Comparison of ENCODE assay signal across 19 cellular contexts in the genomic region with DNA sequence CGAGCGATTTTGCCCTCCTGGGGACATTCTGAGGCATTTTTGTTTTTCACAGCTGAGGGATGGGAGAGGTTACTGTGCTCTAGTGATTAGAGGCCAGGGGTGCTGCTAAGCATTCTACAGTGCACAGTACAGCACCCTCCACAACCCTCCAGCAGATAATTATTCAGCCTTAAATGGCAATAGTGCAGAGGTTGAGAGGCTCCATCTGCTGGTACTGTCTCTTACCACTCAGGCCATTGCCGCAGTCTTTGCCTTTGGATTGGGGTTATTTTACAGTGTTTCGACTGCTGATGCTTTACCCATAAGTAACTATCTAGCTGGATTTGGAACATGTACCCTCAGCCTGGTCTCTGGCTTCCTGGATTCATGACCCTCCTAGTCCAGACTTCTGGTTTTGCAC.
DNase-seq lines count a peak whose midpoint lies in the region; ATAC-seq and TF ChIP-seq lines count a peak whose summit lies in the region.
"Had no signal": no experiment of that assay in that cellular context is flagged by ENCODE, and none has a peak within 500 bp of the region (broad histone marks: within the 10 kb centered on the region; RNA-seq: fewer than 3 reads in every experiment).

No MANE protein-coding gene starts in this region.

- peaks cover 7% of the 10 kb centered on the region; the same call in 1 of the 2 replicates for H3K4me1 Mint-ChIP-seq in WTC11

- no peak overlapping the region for H2BK5ac ChIP-seq in mesendoderm (ENCODE audit: low read length)

- peak; percentile 85 for ATAC-seq in WTC11
- ATAC-seq in HG02610 (IDR thresholded peaks at IDR 0.05; ENCODE audit: unreplicated experiment) = no peak
- ATAC-seq: CD8-positive, alpha-beta T cell; left ventricle myocardium superior had no signal

- no peak overlapping the region for H3K23ac ChIP-seq in mesendoderm (ENCODE audit: low read length)

- DNase-seq in ELF-1 (ENCODE audit: low read depth, low spot score) (peak; percentile 28), M059J (ENCODE audit: low read depth) (peak; percentile 17), WTC11 (ENCODE audit: low spot score) (peak; percentile 16), mesendoderm (peak; percentile 39), GM13976 (ENCODE audit: low spot score) (no peak), NCI-H1417 treated with DMSO at 0.1 percent for 48 hours (lab: John Stamatoyannopoulos, UW) (no peak)
- DNase-seq: activated CD4-positive, alpha-beta T cell treated with anti-CD3 and anti-CD28 coated beads, Interleukin-2, amount 50 U/mL, for 48 hours; CD8-positive, alpha-beta T cell; esophagus squamous epithelium; left ventricle myocardium superior; NCI-H1048; NCI-H226; T1000; uterus had no signal

- H3K4me3 ChIP-seq in mesendoderm (ENCODE audit: low read length) = no peak overlapping the region
- H3K4me3 ChIP-seq: coronary artery, esophagus squamous epithelium, hepatocyte, uterus had no signal

- H3K79me1 ChIP-seq in mesendoderm (ENCODE audit: low read length) = no peaks in the 10 kb centered on the region

- H3K27ac Mint-ChIP-seq in WTC11 = no peak overlapping the region
- H3K27ac Mint-ChIP-seq: activated T-helper 1 cell treated with anti-CD3 and anti-CD28 coated beads, Interleukin-12 subunit alpha, Interleukin-12 subunit beta, Interleukin-2, Interleukin-4 antibody, amounts not matched to agents 30 ng/mL and 10 ng/mL and 1 ng/mL, durations not matched to agents 14 hours and 24 hours and 36 hours; CD8-positive, alpha-beta T cell; stimulated activated naive CD8-positive, alpha-beta T cell treated with anti-CD3 and anti-CD28 coated beads, Interleukin-15, Interleukin-2, amounts not matched to agents 100 ng/mL and 50 ng/mL, for 24 hours had no signal

- no peak overlapping the region for H3K56ac ChIP-seq in mesendoderm (ENCODE audit: low read length)

- no peak overlapping the region for H2BK120ac ChIP-seq in mesendoderm (ENCODE audit: low read depth, low read length)

- H4K5ac ChIP-seq in mesendoderm (ENCODE audit: low read length) = no peak overlapping the region

- H2AK5ac ChIP-seq in mesendoderm (ENCODE audit: low read length) = no peak overlapping the region

- peaks cover 7% of the 10 kb centered on the region; the same call in 1 of the 2 replicates for H3K9me3 Mint-ChIP-seq in WTC11
- H3K9me3 Mint-ChIP-seq: activated T-helper 1 cell treated with anti-CD3 and anti-CD28 coated beads, Interleukin-12 subunit alpha, Interleukin-12 subunit beta, Interleukin-2, Interleukin-4 antibody, amounts not matched to agents 30 ng/mL and 10 ng/mL and 1 ng/mL, durations not matched to agents 14 hours and 24 hours and 36 hours had no signal

- CTCF ChIA-PET in WTC11 (lab: Charles Lee) = interaction anchor here (1.1 kb wide), 1 partner anchor 377 kb away, joined by 3 read pairs; no protein-coding TSS in a partner anchor

- no peak overlapping the region for H3K4me3 Mint-ChIP-seq in WTC11
- H3K4me3 Mint-ChIP-seq: activated T-helper 1 cell treated with anti-CD3 and anti-CD28 coated beads, Interleukin-12 subunit alpha, Interleukin-12 subunit beta, Interleukin-2, Interleukin-4 antibody, amounts not matched to agents 30 ng/mL and 10 ng/mL and 1 ng/mL, durations not matched to agents 14 hours and 24 hours and 36 hours; CD8-positive, alpha-beta T cell; stimulated activated naive CD8-positive, alpha-beta T cell treated with anti-CD3 and anti-CD28 coated beads, Interleukin-15, Interleukin-2, amounts not matched to agents 100 ng/mL and 50 ng/mL, for 24 hours had no signal

- in situ Hi-C loops in GM13976 (cut with MboI; ENCODE audit: low sequenced_read_pairs, unreplicated experiment) = no loop called here

- no peak overlapping the region for H2BK15ac ChIP-seq in mesendoderm (replicated peaks; ENCODE audit: low read depth)

- no peaks in the 10 kb centered on the region for H3K4me1 ChIP-seq in mesendoderm (ENCODE audit: control insufficient read depth, low read depth, low read length)
- H3K4me1 ChIP-seq: esophagus squamous epithelium, uterus had no signal

- POLR2A ChIA-PET in WTC11 (lab: Charles Lee) = no interaction called here

- H3K36me3 Mint-ChIP-seq in WTC11 = 0 out of 2 replicates have a peak, but pooled peaks cover 5% of the 10 kb centered on the region
- H3K36me3 Mint-ChIP-seq: CD8-positive, alpha-beta T cell had no signal

- no CpG with 5 or more reads among the region's 4 CpGs for WGBS in mesendoderm (ENCODE audit: extremely low coverage, insufficient coverage, low lambda C conversion rate)

- no peaks in the 10 kb centered on the region for H3K36me3 ChIP-seq in mesendoderm (ENCODE audit: control insufficient read depth, insufficient read depth, low read length)
- H3K36me3 ChIP-seq: esophagus squamous epithelium, uterus had no signal

- no peak overlapping the region for H3K4ac ChIP-seq in mesendoderm (ENCODE audit: low read depth, low read length)

- H4K8ac ChIP-seq in mesendoderm (ENCODE audit: low read depth, low read length) = no peak overlapping the region

- no peak overlapping the region for H3K4me2 ChIP-seq in mesendoderm (ENCODE audit: low read length)
- H3K4me2 ChIP-seq: hepatocyte had no signal

- H3K27ac ChIP-seq in mesendoderm (ENCODE audit: low read depth, low read length) = no peak overlapping the region
- H3K27ac ChIP-seq: coronary artery, esophagus squamous epithelium, hepatocyte, uterus had no signal

- no peaks in the 10 kb centered on the region for H3K79me2 ChIP-seq in mesendoderm (ENCODE audit: control insufficient read depth, insufficient read depth, low read length)
- H3K79me2 ChIP-seq: hepatocyte had no signal

- no peaks in the 10 kb centered on the region for H3K27me3 Mint-ChIP-seq in WTC11 (ENCODE audit: low read depth)
- H3K27me3 Mint-ChIP-seq: stimulated activated naive CD8-positive, alpha-beta T cell treated with anti-CD3 and anti-CD28 coated beads, Interleukin-15, Interleukin-2, amounts not matched to agents 100 ng/mL and 50 ng/mL, for 24 hours had no signal

- no peak overlapping the region for H3K9ac ChIP-seq in mesendoderm (ENCODE audit: low read length)

- no peak overlapping the region for H3K18ac ChIP-seq in mesendoderm (ENCODE audit: low read length)

- TF ChIP-seq CTCF in WTC11 (IDR thresholded peaks at IDR 0.05) (no peak), GM13976 (IDR thresholded peaks at IDR 0.05; ENCODE audit: borderline replicate concordance, control extremely low read depth, extremely low read depth, insufficient read depth, missing control alignments) (no peak)

- no peaks in the 10 kb centered on the region for H3K27me3 ChIP-seq in mesendoderm (ENCODE audit: insufficient read depth, low read length, poor library complexity)
- H3K27me3 ChIP-seq: esophagus squamous epithelium, hepatocyte, uterus had no signal

TF ChIP-seq in WTC11, 78 proteins besides CTCF, POLR2A, EP300 and RAD21 (continues in another document):
- TF ChIP-seq, protein P1, sequence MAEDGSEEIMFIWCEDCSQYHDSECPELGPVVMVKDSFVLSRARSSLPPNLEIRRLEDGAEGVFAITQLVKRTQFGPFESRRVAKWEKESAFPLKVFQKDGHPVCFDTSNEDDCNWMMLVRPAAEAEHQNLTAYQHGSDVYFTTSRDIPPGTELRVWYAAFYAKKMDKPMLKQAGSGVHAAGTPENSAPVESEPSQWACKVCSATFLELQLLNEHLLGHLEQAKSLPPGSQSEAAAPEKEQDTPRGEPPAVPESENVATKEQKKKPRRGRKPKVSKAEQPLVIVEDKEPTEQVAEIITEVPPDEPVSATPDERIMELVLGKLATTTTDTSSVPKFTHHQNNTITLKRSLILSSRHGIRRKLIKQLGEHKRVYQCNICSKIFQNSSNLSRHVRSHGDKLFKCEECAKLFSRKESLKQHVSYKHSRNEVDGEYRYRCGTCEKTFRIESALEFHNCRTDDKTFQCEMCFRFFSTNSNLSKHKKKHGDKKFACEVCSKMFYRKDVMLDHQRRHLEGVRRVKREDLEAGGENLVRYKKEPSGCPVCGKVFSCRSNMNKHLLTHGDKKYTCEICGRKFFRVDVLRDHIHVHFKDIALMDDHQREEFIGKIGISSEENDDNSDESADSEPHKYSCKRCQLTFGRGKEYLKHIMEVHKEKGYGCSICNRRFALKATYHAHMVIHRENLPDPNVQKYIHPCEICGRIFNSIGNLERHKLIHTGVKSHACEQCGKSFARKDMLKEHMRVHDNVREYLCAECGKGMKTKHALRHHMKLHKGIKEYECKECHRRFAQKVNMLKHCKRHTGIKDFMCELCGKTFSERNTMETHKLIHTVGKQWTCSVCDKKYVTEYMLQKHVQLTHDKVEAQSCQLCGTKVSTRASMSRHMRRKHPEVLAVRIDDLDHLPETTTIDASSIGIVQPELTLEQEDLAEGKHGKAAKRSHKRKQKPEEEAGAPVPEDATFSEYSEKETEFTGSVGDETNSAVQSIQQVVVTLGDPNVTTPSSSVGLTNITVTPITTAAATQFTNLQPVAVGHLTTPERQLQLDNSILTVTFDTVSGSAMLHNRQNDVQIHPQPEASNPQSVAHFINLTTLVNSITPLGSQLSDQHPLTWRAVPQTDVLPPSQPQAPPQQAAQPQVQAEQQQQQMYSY (CRISPR knock-in tag; IDR thresholded peaks at IDR 0.05) = no peak
- no peak for TF ChIP-seq SOX15 (CRISPR knock-in tag; IDR thresholded peaks at IDR 0.05)
- no peak for TF ChIP-seq HMGA2 (CRISPR knock-in tag; IDR thresholded peaks at IDR 0.05)
- TF ChIP-seq, protein P2, sequence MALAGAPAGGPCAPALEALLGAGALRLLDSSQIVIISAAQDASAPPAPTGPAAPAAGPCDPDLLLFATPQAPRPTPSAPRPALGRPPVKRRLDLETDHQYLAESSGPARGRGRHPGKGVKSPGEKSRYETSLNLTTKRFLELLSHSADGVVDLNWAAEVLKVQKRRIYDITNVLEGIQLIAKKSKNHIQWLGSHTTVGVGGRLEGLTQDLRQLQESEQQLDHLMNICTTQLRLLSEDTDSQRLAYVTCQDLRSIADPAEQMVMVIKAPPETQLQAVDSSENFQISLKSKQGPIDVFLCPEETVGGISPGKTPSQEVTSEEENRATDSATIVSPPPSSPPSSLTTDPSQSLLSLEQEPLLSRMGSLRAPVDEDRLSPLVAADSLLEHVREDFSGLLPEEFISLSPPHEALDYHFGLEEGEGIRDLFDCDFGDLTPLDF (CRISPR knock-in tag; IDR thresholded peaks at IDR 0.05) = no peak
- no peak for TF ChIP-seq PRRX2 (CRISPR knock-in tag; IDR thresholded peaks at IDR 0.05)
- TF ChIP-seq, protein P3, sequence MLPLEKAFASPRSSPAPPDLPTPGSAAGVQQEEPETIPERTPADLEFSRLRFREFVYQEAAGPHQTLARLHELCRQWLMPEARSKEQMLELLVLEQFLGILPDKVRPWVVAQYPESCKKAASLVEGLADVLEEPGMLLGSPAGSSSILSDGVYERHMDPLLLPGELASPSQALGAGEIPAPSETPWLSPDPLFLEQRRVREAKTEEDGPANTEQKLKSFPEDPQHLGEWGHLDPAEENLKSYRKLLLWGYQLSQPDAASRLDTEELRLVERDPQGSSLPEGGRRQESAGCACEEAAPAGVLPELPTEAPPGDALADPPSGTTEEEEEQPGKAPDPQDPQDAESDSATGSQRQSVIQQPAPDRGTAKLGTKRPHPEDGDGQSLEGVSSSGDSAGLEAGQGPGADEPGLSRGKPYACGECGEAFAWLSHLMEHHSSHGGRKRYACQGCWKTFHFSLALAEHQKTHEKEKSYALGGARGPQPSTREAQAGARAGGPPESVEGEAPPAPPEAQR (CRISPR knock-in tag; IDR thresholded peaks at IDR 0.05) = no peak
- TF ChIP-seq FOXJ3 (CRISPR knock-in tag; IDR thresholded peaks at IDR 0.05; ENCODE audit: borderline replicate concordance) = no peak
- no peak for TF ChIP-seq TP53 (CRISPR knock-in tag; IDR thresholded peaks at IDR 0.05)

Comparison
In these comparisons a context has a peak if more than half of its experiments do, and no peak if none do; other contexts are left out.
1. DNase-seq: peak in ELF-1 (single experiment), M059J (single experiment), WTC11 (single experiment) and mesendoderm (single experiment); none in GM13976 (single experiment) and NCI-H1417 treated with DMSO at 0.1 percent for 48 hours (single experiment).